Comparison of ENCODE assay signal across 1 cellular context in genomic region chr20:45751714-45752113, GRCh38.
TF ChIP-seq lines count a peak whose summit lies in the region.

No MANE protein-coding gene starts in this region.

TF ChIP-seq in WTC11, 78 proteins besides CTCF, POLR2A, EP300 and RAD21:
- no peak for TF ChIP-seq ERG (CRISPR knock-in tag; IDR thresholded peaks at IDR 0.05)
- TF ChIP-seq JUN (CRISPR knock-in tag; IDR thresholded peaks at IDR 0.05) = no peak
- TF ChIP-seq USF2 (CRISPR knock-in tag; IDR thresholded peaks at IDR 0.05) = no peak
- TF ChIP-seq AR (CRISPR knock-in tag; IDR thresholded peaks at IDR 0.05) = no peak
- no peak for TF ChIP-seq CBFB (CRISPR knock-in tag; IDR thresholded peaks at IDR 0.05; ENCODE audit: low read depth)
- TF ChIP-seq GABPB1 (CRISPR knock-in tag; IDR thresholded peaks at IDR 0.05) = no peak
- TF ChIP-seq ARID4B (CRISPR knock-in tag; IDR thresholded peaks at IDR 0.05; ENCODE audit: borderline replicate concordance) = no peak
- TF ChIP-seq CREM (CRISPR knock-in tag; IDR thresholded peaks at IDR 0.05) = no peak
- no peak for TF ChIP-seq NR2C2 (CRISPR knock-in tag; IDR thresholded peaks at IDR 0.05)
- no peak for TF ChIP-seq TP53 (CRISPR knock-in tag; IDR thresholded peaks at IDR 0.05)
TF ChIP-seq in WTC11: peak in this region for 0.
